Comparison of ENCODE assay signal across 9 cellular contexts in the genomic region with DNA sequence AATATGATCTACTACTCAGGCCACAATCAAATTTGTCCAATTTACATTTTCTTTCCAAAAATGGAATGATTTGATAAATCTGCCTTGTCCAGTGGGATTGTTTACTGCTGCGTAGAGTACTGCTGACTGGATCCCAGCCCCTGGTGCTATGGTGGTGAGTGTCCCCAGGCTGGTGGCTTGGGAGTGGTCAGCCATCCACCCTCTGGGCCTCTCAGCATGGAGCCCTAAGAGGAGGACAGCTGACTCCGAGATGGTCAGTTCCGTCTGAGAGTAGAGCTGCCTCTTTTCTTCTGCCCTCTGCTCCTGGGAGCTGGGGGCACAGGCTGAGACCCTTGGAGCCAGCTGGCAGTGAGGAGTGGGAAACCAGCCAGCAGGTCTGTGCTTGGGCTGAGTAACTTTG. TPM values are rescaled to one million over a fixed set of nuclear protein-coding genes. Genes with fewer than 3 reads are reported as not detected.
"Had no signal": no experiment of that assay in that cellular context is flagged by ENCODE, and none has a peak within 500 bp of the region (broad histone marks: within the 10 kb centered on the region; RNA-seq: fewer than 3 reads in every experiment).

No MANE protein-coding gene starts in this region.

- H3K4me3 Mint-ChIP-seq: H9 had no signal

- H3K4me3 ChIP-seq: GM23248 had no signal

- H3K27ac Mint-ChIP-seq: H9 had no signal

- DNase-seq: GM23248, GOT3, H9, HCEC 1CT, IMR-90, KBM-7 had no signal

- H2AFZ ChIP-seq: GM23248 had no signal

- H3K9me3 Mint-ChIP-seq: H9 had no signal

- H3K9ac ChIP-seq: GM23248 had no signal

- H3K27ac ChIP-seq: GM23248 had no signal

- H3K4me1 Mint-ChIP-seq: H9 had no signal

- FAIRE-seq: H54, HTR-8/SVneo had no signal

RNA-seq across cellular contexts. Expression of gene PRDM13, which starts 22.7 kb away (rescaled TPM):
- total RNA-seq: GM23248, H9, HT-29, IMR-90 had no signal
- polyA plus RNA-seq: GM23248, IMR-90 had no signal
